In genomic region chr2:241128266-241128665, GRCh38 we compare ENCODE assay signal across 17 cellular contexts. TPM values are rescaled to one million over a fixed set of nuclear protein-coding genes. Genes with fewer than 3 reads are reported as not detected.
DNase-seq lines count a peak whose midpoint lies in the region; ATAC-seq, FAIRE-seq and TF ChIP-seq lines count a peak whose summit lies in the region.
"Had no signal": no experiment of that assay in that cellular context is flagged by ENCODE, and none has a peak within 500 bp of the region (broad histone marks: within the 10 kb centered on the region; RNA-seq: fewer than 3 reads in every experiment).

No MANE protein-coding gene starts in this region.

- H3K27me3 ChIP-seq in SU-DHL-6 (ENCODE audit: low read length) (no peaks in the 10 kb centered on the region), GM12878 (replicated peaks in 1 of 2; ENCODE audit: control insufficient read depth in 2 of 2, insufficient read depth in 2 of 2, low read length in 1 of 2) (no peaks in the 10 kb centered on the region)
- H3K27me3 ChIP-seq: ascending aorta, tibial nerve had no signal

- H3K9ac ChIP-seq in SU-DHL-6 (ENCODE audit: low read length) = no peak overlapping the region
- H3K9ac ChIP-seq in GM12878 (ENCODE audit: control insufficient read depth, insufficient read depth, low read length) = peak overlapping the region; percentile 33

- H3K27ac Mint-ChIP-seq in stimulated activated naive B cell treated with anti-CD40 and anti-IgM and Interleukin-4, amounts not matched to agents 10 μg/mL and 1 μg/mL and 100 μg/mL, for 72 hours = peak overlapping the region; percentile 100
- H3K27ac Mint-ChIP-seq in immature natural killer cell = no peak overlapping the region

- RAD21 ChIA-PET in GM12878 (lab: Charles Lee; ENCODE audit: unreplicated experiment) = interaction anchor here (1.2 to 1.5 kb wide), 3 partner anchors 18 to 26 kb away, joined by 3 read pairs; partner anchors contain the start of genes MTERF4 and PPP1R7

- no peaks in the 10 kb centered on the region for H3F3A ChIP-seq in SU-DHL-6 (ENCODE audit: insufficient read depth)

- peak overlapping the region; percentile 57 for H3K4me3 Mint-ChIP-seq in activated T-cell treated with anti-CD3 and anti-CD28 coated beads, Interleukin-2, amount 50 U/mL, for 4 hours
- peak overlapping the region; percentile 61 to 66 for H3K4me3 Mint-ChIP-seq in stimulated activated naive B cell treated with anti-CD40 and anti-IgM and Interleukin-4, amounts not matched to agents 10 μg/mL and 1 μg/mL and 100 μg/mL, for 72 hours
- no peak overlapping the region for H3K4me3 Mint-ChIP-seq in immature natural killer cell

- H4K20me1 ChIP-seq in SU-DHL-6 (ENCODE audit: low read depth, low read length) (no peaks in the 10 kb centered on the region), GM12878 (ENCODE audit: control insufficient read depth, insufficient read depth) (no peaks in the 10 kb centered on the region)

- no peaks in the 10 kb centered on the region for H3K27me3 Mint-ChIP-seq in activated T-cell treated with anti-CD3 and anti-CD28 coated beads, Interleukin-2, amount 50 U/mL, for 4 hours (ENCODE audit: low read depth)
- H3K27me3 Mint-ChIP-seq in stimulated activated naive B cell treated with anti-CD40 and anti-IgM and Interleukin-4, amounts not matched to agents 10 μg/mL and 1 μg/mL and 100 μg/mL, for 72 hours = no peaks in the 10 kb centered on the region
- H3K27me3 Mint-ChIP-seq in immature natural killer cell (ENCODE audit: low read depth in 3 of 3) = no peaks in the 10 kb centered on the region

- SMC1A ChIA-PET in GM12878 (lab: Charles Lee; ENCODE audit: uncharacterized antibody, unreplicated experiment) = interaction anchor here (1.0 to 5.4 kb wide), 3 partner anchors 16 to 29 kb away, joined by 3 to 48 read pairs (median 3); no protein-coding TSS in a partner anchor

- no peaks in the 10 kb centered on the region for H3K9me3 Mint-ChIP-seq in activated T-cell treated with anti-CD3 and anti-CD28 coated beads, Interleukin-2, amount 50 U/mL, for 4 hours
- H3K9me3 Mint-ChIP-seq in stimulated activated naive B cell treated with anti-CD40 and anti-IgM and Interleukin-4, amounts not matched to agents 10 μg/mL and 1 μg/mL and 100 μg/mL, for 72 hours = peaks cover 10% of the 10 kb centered on the region in 2 donors
- no peaks in the 10 kb centered on the region for H3K9me3 Mint-ChIP-seq in immature natural killer cell

- no peak for ATAC-seq in activated T-cell treated with anti-CD3 and anti-CD28 coated beads, Interleukin-2, amount 50 U/mL, for 4 hours
- no peak for ATAC-seq in GM12878
- no peak for ATAC-seq in stimulated activated naive B cell treated with anti-CD40 and anti-IgM and Interleukin-4, amounts not matched to agents 10 μg/mL and 1 μg/mL and 100 μg/mL, for 72 hours (replicated peaks)
- ATAC-seq in GM18867 (IDR thresholded peaks at IDR 0.05; ENCODE audit: unreplicated experiment) = no peak

- POLR2A ChIA-PET in GM12878 (lab: Charles Lee) = interaction anchor here (0.6 kb wide), 1 partner anchor 1102 kb away, joined by 6 read pairs; no protein-coding TSS in a partner anchor

- WGBS in GM12878 (ENCODE audit: insufficient coverage, insufficient replicate concordance, low lambda C conversion rate, missing lambda C conversion rate) = 81% methylated on average over 8 of the region's 8 CpGs

- no peak for TF ChIP-seq EP300 in GM12878 (IDR thresholded peaks at IDR 0.05; ENCODE audit: borderline replicate concordance in 1 of 2, control insufficient read depth in 1 of 2, low read depth in 2 of 2, low read length in 2 of 2)

- H3K4me3 ChIP-seq in SU-DHL-6 (ENCODE audit: insufficient read depth, low read length, poor library complexity, severe bottlenecking) = no peak overlapping the region
- H3K4me3 ChIP-seq in GM12878 = no peak overlapping the region; the same call in 1 of the 2 replicates
- H3K4me3 ChIP-seq: ascending aorta, skin epidermis, tibial nerve had no signal

- no peaks in the 10 kb centered on the region for H3K9me2 ChIP-seq in SU-DHL-6 (replicated peaks; ENCODE audit: insufficient read depth, low read length)

- peaks cover 43% of the 10 kb centered on the region for H3K4me1 ChIP-seq in GM12878 (ENCODE audit: control insufficient read depth, insufficient read depth, low read length)
- H3K4me1 ChIP-seq: ascending aorta, tibial nerve had no signal

- H3K9me3 ChIP-seq in SU-DHL-6 (ENCODE audit: insufficient read depth, low read length) = no peaks in the 10 kb centered on the region
- no peaks in the 10 kb centered on the region for H3K9me3 ChIP-seq in GM12878 (replicated peaks; ENCODE audit: control insufficient read depth, insufficient read depth, low read length)
- H3K9me3 ChIP-seq: ascending aorta, tibial nerve had no signal

- in situ Hi-C loops in GM12878 (cut with MboI) = no loop called here

- H3K27ac ChIP-seq in SU-DHL-6 (ENCODE audit: low read depth, low read length) (0 out of 2 replicates have a peak overlapping the region, but pooled peaks have one; percentile 19), GM12878 (ENCODE audit: control insufficient read depth, insufficient read depth) (peak overlapping the region; percentile 97)
- H3K27ac ChIP-seq: ascending aorta, tibial nerve had no signal

- no peaks in the 10 kb centered on the region for H3K36me3 ChIP-seq in SU-DHL-6 (ENCODE audit: low read length)
- H3K36me3 ChIP-seq in GM12878 (ENCODE audit: control insufficient read depth in 2 of 2, insufficient read depth in 2 of 2, low read length in 1 of 2) = peaks cover 6 to 7% of the 10 kb centered on the region in 2 experiments; a peak in 3 of 4 replicates
- H3K36me3 ChIP-seq: ascending aorta had no signal

- BruUV-seq in GM12878 (replicated peaks; lab: Mats Ljungman, UMichigan) = TSS peak; percentile 74

- TF ChIP-seq POLR2A in GM12878 (IDR thresholded peaks at IDR 0.05; ENCODE audit: low read depth, low read length) = no peak

- no peak for DNase-seq in activated T-cell treated with anti-CD3 and anti-CD28 coated beads, Interleukin-2, amount 50 U/mL, for 4 hours
- DNase-seq in activated T-cell treated with anti-CD3 and anti-CD28 coated beads for 4 hours = no peak
- no peak for DNase-seq in GM12878 (ENCODE audit: low read depth, low spot score)
- no peak for DNase-seq in stimulated activated naive B cell treated with anti-CD40 and anti-IgM and Interleukin-4, amounts not matched to agents 10 μg/mL and 1 μg/mL and 100 μg/mL, for 72 hours
- no peak for DNase-seq in NCI-H1694 treated with DMSO at 0.1 percent for 48 hours (lab: John Stamatoyannopoulos, UW)
- no peak for DNase-seq in immature natural killer cell
- DNase-seq: ACHN, DMS79 treated with DMSO at 0.1 percent for 48 hours, NCI-H1417, NCI-H2171, SHP77 treated with DMSO at 0.1 percent for 48 hours had no signal

- intact Hi-C loops in GM12878 (cut with micrococcal nuclease; ENCODE audit: unreplicated experiment) = no loop called here

- no peak for TF ChIP-seq CTCF in SU-DHL-6 (IDR thresholded peaks at IDR 0.05; ENCODE audit: insufficient read depth, low read length, poor library complexity, severe bottlenecking)
- no peak for TF ChIP-seq CTCF in GM12878 (IDR thresholded peaks at IDR 0.05 in 2 of 3, conservative IDR thresholded peaks at IDR 0.05 in 1 of 3; ENCODE audit: control insufficient read depth in 2 of 3, extremely low read depth in 1 of 3, insufficient read depth in 1 of 3, low read depth in 3 of 3, low read length in 3 of 3)

- TF ChIP-seq RAD21 in GM12878 (IDR thresholded peaks at IDR 0.05; ENCODE audit: insufficient read depth, low read depth, low read length) = no peak

- CTCF ChIA-PET in GM12878 (lab: Yijun Ruan, JAX) = no interaction called here

- H3K36me3 Mint-ChIP-seq in activated T-cell treated with anti-CD3 and anti-CD28 coated beads, Interleukin-2, amount 50 U/mL, for 4 hours (ENCODE audit: insufficient read depth) = peaks cover 10% of the 10 kb centered on the region
- H3K36me3 Mint-ChIP-seq in stimulated activated naive B cell treated with anti-CD40 and anti-IgM and Interleukin-4, amounts not matched to agents 10 μg/mL and 1 μg/mL and 100 μg/mL, for 72 hours = peaks cover 48 to 77% of the 10 kb centered on the region in 2 donors
- H3K36me3 Mint-ChIP-seq in immature natural killer cell = peaks cover 0 to 9% (median 7%) of the 10 kb centered on the region in 3 donors

- H3K4me2 ChIP-seq in SU-DHL-6 (ENCODE audit: low read depth, low read length, poor library complexity, severe bottlenecking) (no peak overlapping the region), GM12878 (ENCODE audit: control insufficient read depth, insufficient read depth) (peak overlapping the region; percentile 44)

- H3K79me2 ChIP-seq in SU-DHL-6 (ENCODE audit: insufficient read depth, low read length) = no peaks in the 10 kb centered on the region
- peaks cover 29% of the 10 kb centered on the region for H3K79me2 ChIP-seq in GM12878 (ENCODE audit: control insufficient read depth, insufficient read depth, low read length)

- peak; percentile 7 for FAIRE-seq in GM12878 (lab: Jason Lieb, UNC)
- FAIRE-seq: islet of Langerhans had no signal

- H2AFZ ChIP-seq in SU-DHL-6 (ENCODE audit: low read depth, low read length, severe bottlenecking) (no peak overlapping the region), GM12878 (ENCODE audit: control insufficient read depth, low read depth, low read length) (peak overlapping the region; percentile 53; the same call in 1 of the 2 replicates)

- peaks cover 28% of the 10 kb centered on the region for H3K4me1 Mint-ChIP-seq in activated T-cell treated with anti-CD3 and anti-CD28 coated beads, Interleukin-2, amount 50 U/mL, for 4 hours (ENCODE audit: low read depth)
- peaks cover 35 to 58% of the 10 kb centered on the region in 2 donors for H3K4me1 Mint-ChIP-seq in stimulated activated naive B cell treated with anti-CD40 and anti-IgM and Interleukin-4, amounts not matched to agents 10 μg/mL and 1 μg/mL and 100 μg/mL, for 72 hours
- H3K4me1 Mint-ChIP-seq in immature natural killer cell = no peaks in the 10 kb centered on the region

RNA-seq across cellular contexts. Expression of gene PASK, which starts 21.0 kb away (rescaled TPM):
- total RNA-seq in activated T-cell treated with anti-CD3 and anti-CD28 coated beads, Interleukin-2, amount 50 U/mL, for 4 hours = 10 to 100 TPM; 35.6 to 62.7 (median 49.8) TPM
- total RNA-seq in GM12878 (2013; cell fraction: nucleolus; rRNA removed) = 112 and 123 TPM in 2 replicates
- total RNA-seq in GM12878 (2014; rRNA removed) (32.6 and 35.2 TPM in 2 replicates), GM12878 (2014; rRNA removed; fragmentation: Illumina TruSeq; extraction: Trizol) (21.7 and 21.8 TPM in 2 replicates), GM12878 (2021) (49.6 and 54.9 TPM in 2 replicates)
- polyA plus RNA-seq in GM12878 (2011; ENCODE audit: low read depth) = 19.5 TPM
- polyA plus RNA-seq in GM12878 (2011; rRNA removed) (59.4 and 62.2 TPM in 2 replicates), GM12878 (2014; fragmentation: Illumina TruSeq; extraction: Trizol) (24.3 and 29.5 TPM in 2 replicates), GM12878 (2014; fragmentation: Nextera tagmentation; extraction: Ambion mirVana) (10 to 100 TPM in 1 of 2 experiments, 1 to 10 TPM in 1; 9.6 to 10.8 TPM), GM12878 (2014; rRNA removed) (36.7 and 42.0 TPM in 2 replicates), GM12878 (2016; fragmentation: Nextera tagmentation; extraction: Ambion mirVana) (10 to 100 TPM; 25.0 to 27.6 TPM), immature natural killer cell (1 to 10 TPM; 2.1 to 5.5 (median 4.9) TPM)
- polyA plus RNA-seq in GM12878 (2011; cell fraction: cytosol; rRNA removed) = 52.5 and 56.3 TPM in 2 replicates
- polyA plus RNA-seq in GM12878 (2011; cell fraction: nucleus; rRNA removed) = 182 and 212 TPM in 2 replicates
- 36.3 and 39.3 TPM in 2 replicates for polyA plus RNA-seq in GM12878 (2012)
- 40.8 and 57.0 TPM in 2 replicates for polyA minus RNA-seq in GM12878 (2011; rRNA and poly(A)+ RNA removed)
- polyA minus RNA-seq in GM12878 (2011; cell fraction: cytosol; rRNA and poly(A)+ RNA removed) = 16.3 and 20.4 TPM in 2 replicates
- 38.2 and 60.8 TPM in 2 replicates for polyA minus RNA-seq in GM12878 (2011; cell fraction: nucleus; rRNA and poly(A)+ RNA removed)
- total RNA-seq: ascending aorta had no signal

RNA-seq across cellular contexts. Expression of gene PPP1R7, which starts 22.0 kb away (rescaled TPM):
- 10 to 100 TPM; 66.3 to 74.1 (median 73.7) TPM for total RNA-seq in activated T-cell treated with anti-CD3 and anti-CD28 coated beads, Interleukin-2, amount 50 U/mL, for 4 hours
- total RNA-seq in GM12878 (2013; cell fraction: nucleolus; rRNA removed) = 33.8 and 144 TPM in 2 replicates
- total RNA-seq in GM12878 (2014; rRNA removed) (78.5 and 88.0 TPM in 2 replicates), GM12878 (2014; rRNA removed; fragmentation: Illumina TruSeq; extraction: Trizol) (85.7 and 87.8 TPM in 2 replicates), GM12878 (2021) (76.9 and 84.3 TPM in 2 replicates)
- 64.8 TPM for polyA plus RNA-seq in GM12878 (2011; ENCODE audit: low read depth)
- polyA plus RNA-seq in GM12878 (2011; rRNA removed) (123 and 157 TPM in 2 replicates), GM12878 (2014; fragmentation: Illumina TruSeq; extraction: Trizol) (146 and 167 TPM in 2 replicates), GM12878 (2014; fragmentation: Nextera tagmentation; extraction: Ambion mirVana) (10 to 100 TPM; 81.4 to 82.8 TPM), GM12878 (2014; rRNA removed) (91.5 and 99.6 TPM in 2 replicates), GM12878 (2016; fragmentation: Nextera tagmentation; extraction: Ambion mirVana) (100 to 1,000 TPM; 169 to 174 TPM), immature natural killer cell (100 to 1,000 TPM; 108 to 138 (median 132) TPM)
- polyA plus RNA-seq in GM12878 (2011; cell fraction: cytosol; rRNA removed) = 52.0 and 59.3 TPM in 2 replicates
- polyA plus RNA-seq in GM12878 (2011; cell fraction: nucleus; rRNA removed) = 50.8 and 59.6 TPM in 2 replicates
- 86.5 and 102 TPM in 2 replicates for polyA plus RNA-seq in GM12878 (2012)
- 37.3 and 41.8 TPM in 2 replicates for polyA minus RNA-seq in GM12878 (2011; rRNA and poly(A)+ RNA removed)
- polyA minus RNA-seq in GM12878 (2011; cell fraction: cytosol; rRNA and poly(A)+ RNA removed) = 22.7 and 48.7 TPM in 2 replicates
- polyA minus RNA-seq in GM12878 (2011; cell fraction: nucleus; rRNA and poly(A)+ RNA removed) = 19.1 and 32.2 TPM in 2 replicates

RNA-seq across cellular contexts. Expression of gene MTERF4, which starts 26.2 kb away (rescaled TPM):
- 10 to 100 TPM; 40.5 to 42.3 (median 41.8) TPM for total RNA-seq in activated T-cell treated with anti-CD3 and anti-CD28 coated beads, Interleukin-2, amount 50 U/mL, for 4 hours
- total RNA-seq in GM12878 (2013; cell fraction: nucleolus; rRNA removed) = 339 and 407 TPM in 2 replicates
- total RNA-seq in GM12878 (2014; rRNA removed) (35.5 and 37.5 TPM in 2 replicates), GM12878 (2014; rRNA removed; fragmentation: Illumina TruSeq; extraction: Trizol) (52.0 and 56.3 TPM in 2 replicates), GM12878 (2021) (35.2 and 38.7 TPM in 2 replicates)
- polyA plus RNA-seq in GM12878 (2011; ENCODE audit: low read depth) = 67.1 TPM
- polyA plus RNA-seq in GM12878 (2011; rRNA removed) (63.6 and 66.4 TPM in 2 replicates), GM12878 (2014; fragmentation: Illumina TruSeq; extraction: Trizol) (69.1 and 85.4 TPM in 2 replicates), GM12878 (2014; fragmentation: Nextera tagmentation; extraction: Ambion mirVana) (10 to 100 TPM; 36.7 to 45.0 TPM), GM12878 (2014; rRNA removed) (66.8 and 68.2 TPM in 2 replicates), GM12878 (2016; fragmentation: Nextera tagmentation; extraction: Ambion mirVana) (10 to 100 TPM; 44.7 to 46.0 TPM), immature natural killer cell (10 to 100 TPM; 27.8 to 35.8 (median 30.9) TPM)
- polyA plus RNA-seq in GM12878 (2011; cell fraction: cytosol; rRNA removed) = 46.3 and 47.5 TPM in 2 replicates
- 145 and 152 TPM in 2 replicates for polyA plus RNA-seq in GM12878 (2011; cell fraction: nucleus; rRNA removed)
- polyA plus RNA-seq in GM12878 (2012) = 45.2 and 50.8 TPM in 2 replicates
- 73.9 and 87.6 TPM in 2 replicates for polyA minus RNA-seq in GM12878 (2011; rRNA and poly(A)+ RNA removed)
- 16.7 and 18.6 TPM in 2 replicates for polyA minus RNA-seq in GM12878 (2011; cell fraction: cytosol; rRNA and poly(A)+ RNA removed)
- polyA minus RNA-seq in GM12878 (2011; cell fraction: nucleus; rRNA and poly(A)+ RNA removed) = 44.0 and 60.1 TPM in 2 replicates

Comparison
In these comparisons a context has a peak if more than half of its experiments do, and no peak if none do; other contexts are left out.
1. H3K4me3 Mint-ChIP-seq: peak in activated T-cell treated with anti-CD3 and anti-CD28 coated beads, Interleukin-2, amount 50 U/mL, for 4 hours (single experiment) and stimulated activated naive B cell treated with anti-CD40 and anti-IgM and Interleukin-4, amounts not matched to agents 10 μg/mL and 1 μg/mL and 100 μg/mL, for 72 hours (2 of 2); none in immature natural killer cell (0 of 5).